1 cellular context compared by ENCODE assay signal in the genomic region with DNA sequence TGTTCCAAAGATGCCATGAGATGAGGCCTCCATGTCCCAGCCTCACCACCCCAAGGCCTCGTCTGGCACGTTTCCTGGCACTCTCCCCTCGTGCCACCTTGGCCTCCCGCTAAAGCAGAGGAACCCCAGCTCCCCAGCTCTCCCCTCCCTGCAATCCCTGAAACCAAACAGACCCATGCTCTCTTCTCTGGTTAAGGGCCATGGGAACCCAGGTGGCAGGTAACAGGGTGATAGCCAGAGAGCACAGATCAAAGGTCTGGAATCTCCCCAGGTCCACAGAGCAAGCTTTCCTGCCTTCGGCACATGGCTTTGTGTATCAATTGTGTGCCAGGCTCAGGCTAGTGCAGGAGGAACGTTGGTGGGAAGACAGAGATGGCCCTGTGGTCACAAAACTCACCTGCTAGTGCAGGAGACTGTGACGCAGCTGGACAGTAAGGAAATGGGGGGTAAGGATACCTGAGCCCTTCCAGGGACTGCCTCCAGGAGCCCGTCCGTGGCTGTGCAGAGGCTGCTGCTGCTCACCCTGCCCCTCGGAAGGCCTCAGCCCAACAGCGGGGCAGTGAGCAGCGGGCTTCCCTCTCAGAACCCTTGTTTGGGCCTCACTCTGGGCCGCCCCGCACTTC.
A peak's percentile ranks its signal among the peaks of the same experiment; 100 is the strongest.
TF ChIP-seq lines count a peak whose summit lies in the region.

No MANE protein-coding gene starts in this region.

TF ChIP-seq in HepG2, 621 proteins besides CTCF, POLR2A, EP300 and RAD21 (continued from another document and continues in another):
- peak; percentile 26; the same call in 1 of the 2 replicates for TF ChIP-seq FUBP1 (CRISPR knock-in tag; IDR thresholded peaks at IDR 0.05; ENCODE audit: borderline replicate concordance)
- TF ChIP-seq ZNF230 (CRISPR knock-in tag; IDR thresholded peaks at IDR 0.05) = 0 out of 2 replicates have a peak, but pooled peaks have one; percentile 6
- TF ChIP-seq ZNF563 (CRISPR knock-in tag; IDR thresholded peaks at IDR 0.05) = peak; percentile 7; the same call in 1 of the 2 replicates
- TF ChIP-seq, protein P1, sequence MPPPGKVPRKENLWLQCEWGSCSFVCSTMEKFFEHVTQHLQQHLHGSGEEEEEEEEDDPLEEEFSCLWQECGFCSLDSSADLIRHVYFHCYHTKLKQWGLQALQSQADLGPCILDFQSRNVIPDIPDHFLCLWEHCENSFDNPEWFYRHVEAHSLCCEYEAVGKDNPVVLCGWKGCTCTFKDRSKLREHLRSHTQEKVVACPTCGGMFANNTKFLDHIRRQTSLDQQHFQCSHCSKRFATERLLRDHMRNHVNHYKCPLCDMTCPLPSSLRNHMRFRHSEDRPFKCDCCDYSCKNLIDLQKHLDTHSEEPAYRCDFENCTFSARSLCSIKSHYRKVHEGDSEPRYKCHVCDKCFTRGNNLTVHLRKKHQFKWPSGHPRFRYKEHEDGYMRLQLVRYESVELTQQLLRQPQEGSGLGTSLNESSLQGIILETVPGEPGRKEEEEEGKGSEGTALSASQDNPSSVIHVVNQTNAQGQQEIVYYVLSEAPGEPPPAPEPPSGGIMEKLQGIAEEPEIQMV (CRISPR knock-in tag; IDR thresholded peaks at IDR 0.05; ENCODE audit: low read depth) = no peak
- TF ChIP-seq, protein P2, sequence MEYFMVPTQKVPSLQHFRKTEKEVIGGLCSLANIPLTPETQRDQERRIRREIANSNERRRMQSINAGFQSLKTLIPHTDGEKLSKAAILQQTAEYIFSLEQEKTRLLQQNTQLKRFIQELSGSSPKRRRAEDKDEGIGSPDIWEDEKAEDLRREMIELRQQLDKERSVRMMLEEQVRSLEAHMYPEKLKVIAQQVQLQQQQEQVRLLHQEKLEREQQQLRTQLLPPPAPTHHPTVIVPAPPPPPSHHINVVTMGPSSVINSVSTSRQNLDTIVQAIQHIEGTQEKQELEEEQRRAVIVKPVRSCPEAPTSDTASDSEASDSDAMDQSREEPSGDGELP (IDR thresholded peaks at IDR 0.05; ENCODE audit: borderline replicate concordance, low read depth) = peak; percentile 35; the same call in 1 of the 2 replicates
- peak; percentile 27; the same call in 1 of the 2 replicates for TF ChIP-seq FOXO1 (CRISPR knock-in tag; IDR thresholded peaks at IDR 0.05)
- TF ChIP-seq SCMH1 (CRISPR knock-in tag; IDR thresholded peaks at IDR 0.05; ENCODE audit: borderline replicate concordance) = no peak
- peak; percentile 70; the same call in 1 of the 2 replicates for TF ChIP-seq ATF7-NPFF (CRISPR knock-in tag; IDR thresholded peaks at IDR 0.05; ENCODE audit: low read depth)
- TF ChIP-seq GZF1 (CRISPR knock-in tag; IDR thresholded peaks at IDR 0.05) = 0 out of 2 replicates have a peak, but pooled peaks have one; percentile 52
- TF ChIP-seq SMAD3 (CRISPR knock-in tag; IDR thresholded peaks at IDR 0.05) = no peak
- TF ChIP-seq, protein P3, sequence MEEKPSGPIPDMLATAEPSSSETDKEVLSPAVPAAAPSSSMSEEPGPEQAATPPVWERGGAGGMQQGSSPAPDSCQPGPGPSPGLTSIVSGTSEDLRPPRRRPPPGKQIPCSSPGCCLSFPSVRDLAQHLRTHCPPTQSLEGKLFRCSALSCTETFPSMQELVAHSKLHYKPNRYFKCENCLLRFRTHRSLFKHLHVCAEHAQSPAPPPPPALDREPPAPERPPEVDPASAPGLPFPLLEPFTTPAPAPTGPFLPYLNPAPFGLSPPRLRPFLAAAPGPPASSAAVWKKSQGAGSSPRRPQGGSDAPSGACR (CRISPR knock-in tag; IDR thresholded peaks at IDR 0.05) = peak; percentile 84; the same call in 1 of the 2 replicates
- TF ChIP-seq RXRB (CRISPR knock-in tag; IDR thresholded peaks at IDR 0.05; ENCODE audit: borderline replicate concordance) = peak; percentile 53; the same call in 1 of the 2 replicates
- TF ChIP-seq ZNF354B (CRISPR knock-in tag; IDR thresholded peaks at IDR 0.05) = no peak
- no peak for TF ChIP-seq MAFK (conservative IDR thresholded peaks at IDR 0.05 in 1 of 2, IDR thresholded peaks at IDR 0.05 in 1 of 2; ENCODE audit: low read length in 2 of 2)
- TF ChIP-seq ZNF644 (CRISPR knock-in tag; IDR thresholded peaks at IDR 0.05; ENCODE audit: low read depth) = peak; percentile 32; the same call in 1 of the 2 replicates
- peak; percentile 5 for TF ChIP-seq RXRA (CRISPR knock-in tag; IDR thresholded peaks at IDR 0.05)
- no peak for TF ChIP-seq ZNF530 (CRISPR knock-in tag; IDR thresholded peaks at IDR 0.05; ENCODE audit: low read depth)
- no peak for TF ChIP-seq ZNF10 (CRISPR knock-in tag; IDR thresholded peaks at IDR 0.05; ENCODE audit: borderline replicate concordance, low read depth)
- peak; percentile 74 for TF ChIP-seq FOXC1 (CRISPR knock-in tag; IDR thresholded peaks at IDR 0.05; ENCODE audit: borderline replicate concordance)
- TF ChIP-seq MIER2 (CRISPR knock-in tag; IDR thresholded peaks at IDR 0.05) = peak; percentile 59; the same call in 1 of the 2 replicates
- no peak for TF ChIP-seq ZNF615 (CRISPR knock-in tag; IDR thresholded peaks at IDR 0.05; ENCODE audit: borderline replicate concordance)
- peak; percentile 37; the same call in 1 of the 2 replicates for TF ChIP-seq IRF2 (CRISPR knock-in tag; IDR thresholded peaks at IDR 0.05)
- TF ChIP-seq MXD4 (CRISPR knock-in tag; IDR thresholded peaks at IDR 0.05) = peak; percentile 81
- TF ChIP-seq HNF4G (IDR thresholded peaks at IDR 0.05; ENCODE audit: borderline replicate concordance, low read depth, low read length) = peak; percentile 90
- peak; percentile 75; the same call in 1 of the 2 replicates for TF ChIP-seq HNF4G (CRISPR knock-in tag; IDR thresholded peaks at IDR 0.05; ENCODE audit: borderline replicate concordance, low read depth)
- TF ChIP-seq TARDBP (CRISPR knock-in tag; IDR thresholded peaks at IDR 0.05) = peak; percentile 15; the same call in 1 of the 2 replicates
- TF ChIP-seq ZEB1 (IDR thresholded peaks at IDR 0.05; ENCODE audit: insufficient replicate concordance, low read depth) = peak; percentile 86
- no peak; the same call in 1 of the 2 replicates for TF ChIP-seq GFI1 (CRISPR knock-in tag; IDR thresholded peaks at IDR 0.05; ENCODE audit: borderline replicate concordance)
- no peak for TF ChIP-seq ZNF792 (CRISPR knock-in tag; IDR thresholded peaks at IDR 0.05)
- TF ChIP-seq ZNF546 (CRISPR knock-in tag; conservative IDR thresholded peaks at IDR 0.05) = peak; percentile 57; the same call in 1 of the 2 replicates
- peak; percentile 61; the same call in 1 of the 2 replicates for TF ChIP-seq GATAD2A (CRISPR knock-in tag; IDR thresholded peaks at IDR 0.05)
- TF ChIP-seq ZNF772 (CRISPR knock-in tag; IDR thresholded peaks at IDR 0.05) = 0 out of 2 replicates have a peak, but pooled peaks have one; percentile 40
- 0 out of 2 replicates have a peak, but pooled peaks have one; percentile 28 for TF ChIP-seq ZNF567 (CRISPR knock-in tag; IDR thresholded peaks at IDR 0.05; ENCODE audit: borderline replicate concordance)
- TF ChIP-seq ZNF713 (CRISPR knock-in tag; IDR thresholded peaks at IDR 0.05) = no peak
- TF ChIP-seq HNF4A (CRISPR knock-in tag; IDR thresholded peaks at IDR 0.05) = peak; percentile 93
- TF ChIP-seq TEAD3 (CRISPR knock-in tag; optimal IDR thresholded peaks at IDR 0.05; ENCODE audit: borderline replicate concordance) = peak; percentile 74
- peak; percentile 63; the same call in 1 of the 2 replicates for TF ChIP-seq TFDP1 (CRISPR knock-in tag; IDR thresholded peaks at IDR 0.05; ENCODE audit: borderline replicate concordance)
- peak; percentile 57; the same call in 1 of the 2 replicates for TF ChIP-seq CSRNP1 (CRISPR knock-in tag; IDR thresholded peaks at IDR 0.05)
- peak; percentile 36; the same call in 1 of the 2 replicates for TF ChIP-seq SMYD3 (CRISPR knock-in tag; IDR thresholded peaks at IDR 0.05)
- TF ChIP-seq, protein P4, sequence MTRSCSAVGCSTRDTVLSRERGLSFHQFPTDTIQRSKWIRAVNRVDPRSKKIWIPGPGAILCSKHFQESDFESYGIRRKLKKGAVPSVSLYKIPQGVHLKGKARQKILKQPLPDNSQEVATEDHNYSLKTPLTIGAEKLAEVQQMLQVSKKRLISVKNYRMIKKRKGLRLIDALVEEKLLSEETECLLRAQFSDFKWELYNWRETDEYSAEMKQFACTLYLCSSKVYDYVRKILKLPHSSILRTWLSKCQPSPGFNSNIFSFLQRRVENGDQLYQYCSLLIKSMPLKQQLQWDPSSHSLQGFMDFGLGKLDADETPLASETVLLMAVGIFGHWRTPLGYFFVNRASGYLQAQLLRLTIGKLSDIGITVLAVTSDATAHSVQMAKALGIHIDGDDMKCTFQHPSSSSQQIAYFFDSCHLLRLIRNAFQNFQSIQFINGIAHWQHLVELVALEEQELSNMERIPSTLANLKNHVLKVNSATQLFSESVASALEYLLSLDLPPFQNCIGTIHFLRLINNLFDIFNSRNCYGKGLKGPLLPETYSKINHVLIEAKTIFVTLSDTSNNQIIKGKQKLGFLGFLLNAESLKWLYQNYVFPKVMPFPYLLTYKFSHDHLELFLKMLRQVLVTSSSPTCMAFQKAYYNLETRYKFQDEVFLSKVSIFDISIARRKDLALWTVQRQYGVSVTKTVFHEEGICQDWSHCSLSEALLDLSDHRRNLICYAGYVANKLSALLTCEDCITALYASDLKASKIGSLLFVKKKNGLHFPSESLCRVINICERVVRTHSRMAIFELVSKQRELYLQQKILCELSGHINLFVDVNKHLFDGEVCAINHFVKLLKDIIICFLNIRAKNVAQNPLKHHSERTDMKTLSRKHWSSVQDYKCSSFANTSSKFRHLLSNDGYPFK (CRISPR knock-in tag; IDR thresholded peaks at IDR 0.05; ENCODE audit: borderline replicate concordance) = peak; percentile 32; the same call in 1 of the 2 replicates
- TF ChIP-seq ZMAT3 (CRISPR knock-in tag; conservative IDR thresholded peaks at IDR 0.05) = peak; percentile 68; the same call in 1 of the 2 replicates
- peak; percentile 53; the same call in 1 of the 2 replicates for TF ChIP-seq MTA1 (CRISPR knock-in tag; IDR thresholded peaks at IDR 0.05; ENCODE audit: borderline replicate concordance)
- TF ChIP-seq PAWR (CRISPR knock-in tag; IDR thresholded peaks at IDR 0.05; ENCODE audit: borderline replicate concordance) = no peak
- TF ChIP-seq HIC2 (CRISPR knock-in tag; IDR thresholded peaks at IDR 0.05; ENCODE audit: low read depth) = peak; percentile 95; the same call in 1 of the 2 replicates
- peak; percentile 60; the same call in 1 of the 2 replicates for TF ChIP-seq DMAP1 (CRISPR knock-in tag; IDR thresholded peaks at IDR 0.05)
- TF ChIP-seq STAT6 (CRISPR knock-in tag; IDR thresholded peaks at IDR 0.05; ENCODE audit: borderline replicate concordance) = peak; percentile 73; the same call in 1 of the 2 replicates
